In genomic region chr13:40608308-40608707, GRCh38 we compare ENCODE assay signal across 17 cellular contexts. TPM values are rescaled to one million over a fixed set of nuclear protein-coding genes. Genes with fewer than 3 reads are reported as not detected.
DNase-seq lines count a peak whose midpoint lies in the region; ATAC-seq and TF ChIP-seq lines count a peak whose summit lies in the region.
"Had no signal": no experiment of that assay in that cellular context is flagged by ENCODE, and none has a peak within 500 bp of the region (broad histone marks: within the 10 kb centered on the region; RNA-seq: fewer than 3 reads in every experiment).

No MANE protein-coding gene starts in this region.

- H3K36me3 Mint-ChIP-seq in activated naive CD4-positive, alpha-beta T cell treated with anti-CD3 and anti-CD28 coated beads, Interleukin-2, amount 50 U/mL, for 24 hours, result peaks cover 7% of the 10 kb centered on the region
- H3K36me3 Mint-ChIP-seq in activated naive CD4-positive, alpha-beta T cell treated with anti-CD3 and anti-CD28 coated beads, Interleukin-2, amount 50 U/mL, for 72 hours, result peaks cover 0 to 19% of the 10 kb centered on the region in 2 donors
- peaks cover 20% of the 10 kb centered on the region for H3K36me3 Mint-ChIP-seq in activated naive CD8-positive, alpha-beta T cell

- H3K4me3 Mint-ChIP-seq in activated naive CD4-positive, alpha-beta T cell treated with anti-CD3 and anti-CD28 coated beads, Interleukin-2, amount 50 U/mL, for 24 hours, result peak overlapping the region; percentile 12
- H3K4me3 Mint-ChIP-seq in activated naive CD8-positive, alpha-beta T cell, result no peak overlapping the region

- intact Hi-C loops in psoas muscle (cut with DNase I), result no loop called here

- H3K9me3 ChIP-seq in DOHH2 (ENCODE audit: control insufficient read depth, insufficient read depth, low read length) (no peaks in the 10 kb centered on the region), psoas muscle (no peaks in the 10 kb centered on the region)

- H3K79me2 ChIP-seq in DOHH2 (ENCODE audit: control insufficient read depth, low read length), result peaks cover 100% of the 10 kb centered on the region

- H3K27ac ChIP-seq in DOHH2 (ENCODE audit: low read depth, low read length) (no peak overlapping the region), psoas muscle (peak overlapping the region; percentile 71)

- peaks cover 57% of the 10 kb centered on the region for H3K36me3 ChIP-seq in DOHH2 (ENCODE audit: control insufficient read depth, low read length)
- H3K36me3 ChIP-seq in psoas muscle (ENCODE audit: insufficient read depth in 1 of 2, low read depth in 1 of 2), result no peaks in the 10 kb centered on the region

- H3K9me3 Mint-ChIP-seq in activated naive CD4-positive, alpha-beta T cell treated with anti-CD3 and anti-CD28 coated beads, Interleukin-2, amount 50 U/mL, for 24 hours, result no peaks in the 10 kb centered on the region
- no peaks in the 10 kb centered on the region for H3K9me3 Mint-ChIP-seq in activated naive CD4-positive, alpha-beta T cell treated with anti-CD3 and anti-CD28 coated beads, Interleukin-2, amount 50 U/mL, for 72 hours
- H3K9me3 Mint-ChIP-seq in activated naive CD8-positive, alpha-beta T cell (ENCODE audit: low read depth), result no peaks in the 10 kb centered on the region

- no peak for ATAC-seq in activated naive CD4-positive, alpha-beta T cell treated with anti-CD3 and anti-CD28 coated beads, Interleukin-2, amount 50 U/mL, for 72 hours
- no peak for ATAC-seq in psoas muscle
- ATAC-seq: K562 had no signal

- H3K4me1 ChIP-seq in DOHH2 (ENCODE audit: control insufficient read depth, low read length) (peaks cover 92% of the 10 kb centered on the region), psoas muscle (peaks cover 92% of the 10 kb centered on the region)

- H4K20me1 ChIP-seq in DOHH2 (ENCODE audit: control insufficient read depth, insufficient read depth, low read depth, low read length), result peaks cover 22% of the 10 kb centered on the region; the same call in 1 of the 2 replicates

- H3K4me2 ChIP-seq in DOHH2 (ENCODE audit: low read length), result 0 out of 2 replicates have a peak overlapping the region, but pooled peaks have one; percentile 12

- no peaks in the 10 kb centered on the region for H3K9me2 ChIP-seq in DOHH2 (replicated peaks; ENCODE audit: control insufficient read depth, low read length)

- H3K27me3 ChIP-seq in DOHH2 (ENCODE audit: control insufficient read depth, low read length) (no peaks in the 10 kb centered on the region), psoas muscle (ENCODE audit: insufficient read depth in 3 of 3, low read length in 2 of 3) (no peaks in the 10 kb centered on the region)

- peaks cover 91% of the 10 kb centered on the region for H3K4me1 Mint-ChIP-seq in activated naive CD4-positive, alpha-beta T cell treated with anti-CD3 and anti-CD28 coated beads, Interleukin-2, amount 50 U/mL, for 24 hours
- peaks cover 95% of the 10 kb centered on the region for H3K4me1 Mint-ChIP-seq in activated naive CD8-positive, alpha-beta T cell (ENCODE audit: low read depth)

- no peak for DNase-seq in activated naive CD4-positive, alpha-beta T cell treated with anti-CD3 and anti-CD28 coated beads, Interleukin-2, amount 50 U/mL, for 72 hours (ENCODE audit: low spot score in 2 of 2)
- DNase-seq in psoas muscle, result no peak
- no peak for DNase-seq in UCSD-AML1 (lab: John Stamatoyannopoulos, UW; ENCODE audit: unreplicated experiment)
- DNase-seq in NCI-H2171 treated with DMSO at 0.1 percent for 48 hours (lab: John Stamatoyannopoulos, UW), result no peak
- no peak for DNase-seq in Kasumi-1 (lab: John Stamatoyannopoulos, UW)
- DNase-seq: DND-41, GDM1, NCI-H1436 treated with DMSO at 0.1 percent for 48 hours, NCI-H2029 treated with DMSO at 0.1 percent for 48 hours, NCI-H510A, NCI-H774, RPMI8226, SIG-M5 had no signal

- H3K4me3 ChIP-seq in DOHH2 (ENCODE audit: low read length) (no peak overlapping the region), psoas muscle (no peak overlapping the region)
- H3K4me3 ChIP-seq: K562 had no signal

- no peaks in the 10 kb centered on the region for H3K27me3 Mint-ChIP-seq in activated naive CD4-positive, alpha-beta T cell treated with anti-CD3 and anti-CD28 coated beads, Interleukin-2, amount 50 U/mL, for 24 hours
- no peaks in the 10 kb centered on the region for H3K27me3 Mint-ChIP-seq in activated naive CD8-positive, alpha-beta T cell

- peaks cover 11% of the 10 kb centered on the region for H3F3A ChIP-seq in DOHH2 (ENCODE audit: control insufficient read depth, insufficient read depth)

- WGBS in psoas muscle, 3 donors, result 97 to 100% (median 100%) methylated on average over 1 of the region's 1 CpG

- peak overlapping the region; percentile 86 for H3K27ac Mint-ChIP-seq in activated naive CD4-positive, alpha-beta T cell treated with anti-CD3 and anti-CD28 coated beads, Interleukin-2, amount 50 U/mL, for 24 hours
- H3K27ac Mint-ChIP-seq in activated naive CD4-positive, alpha-beta T cell treated with anti-CD3 and anti-CD28 coated beads, Interleukin-2, amount 50 U/mL, for 72 hours, result no peak overlapping the region
- peak overlapping the region; percentile 81 for H3K27ac Mint-ChIP-seq in activated naive CD8-positive, alpha-beta T cell

- TF ChIP-seq CTCF in DOHH2 (IDR thresholded peaks at IDR 0.05; ENCODE audit: low read depth, low read length, poor library complexity, severe bottlenecking) (no peak), psoas muscle (IDR thresholded peaks at IDR 0.05) (no peak)

RNA-seq across cellular contexts. Expression of gene FOXO1, which starts 58.1 kb away (rescaled TPM):
- 10 to 100 TPM; 40.4 to 57.8 TPM for total RNA-seq in activated naive CD4-positive, alpha-beta T cell treated with anti-CD3 and anti-CD28 coated beads, Interleukin-2, amount 50 U/mL, for 72 hours
- total RNA-seq in psoas muscle, result 100 to 1,000 TPM in 2 of 4 donors, 10 to 100 TPM in 2; 54.3 to 160 (median 91.1) TPM
- polyA plus RNA-seq in psoas muscle, result 10 to 100 TPM; 23.8 to 83.2 (median 68.3) TPM

Comparison
In these comparisons a context has a peak if more than half of its experiments do, and no peak if none do; other contexts are left out.
1. H3K27ac Mint-ChIP-seq: peak in activated naive CD4-positive, alpha-beta T cell treated with anti-CD3 and anti-CD28 coated beads, Interleukin-2, amount 50 U/mL, for 24 hours (single experiment) and activated naive CD8-positive, alpha-beta T cell (single experiment); none in activated naive CD4-positive, alpha-beta T cell treated with anti-CD3 and anti-CD28 coated beads, Interleukin-2, amount 50 U/mL, for 72 hours (0 of 2).